ENCODE assay signal across 8 cellular contexts in the genomic region with DNA sequence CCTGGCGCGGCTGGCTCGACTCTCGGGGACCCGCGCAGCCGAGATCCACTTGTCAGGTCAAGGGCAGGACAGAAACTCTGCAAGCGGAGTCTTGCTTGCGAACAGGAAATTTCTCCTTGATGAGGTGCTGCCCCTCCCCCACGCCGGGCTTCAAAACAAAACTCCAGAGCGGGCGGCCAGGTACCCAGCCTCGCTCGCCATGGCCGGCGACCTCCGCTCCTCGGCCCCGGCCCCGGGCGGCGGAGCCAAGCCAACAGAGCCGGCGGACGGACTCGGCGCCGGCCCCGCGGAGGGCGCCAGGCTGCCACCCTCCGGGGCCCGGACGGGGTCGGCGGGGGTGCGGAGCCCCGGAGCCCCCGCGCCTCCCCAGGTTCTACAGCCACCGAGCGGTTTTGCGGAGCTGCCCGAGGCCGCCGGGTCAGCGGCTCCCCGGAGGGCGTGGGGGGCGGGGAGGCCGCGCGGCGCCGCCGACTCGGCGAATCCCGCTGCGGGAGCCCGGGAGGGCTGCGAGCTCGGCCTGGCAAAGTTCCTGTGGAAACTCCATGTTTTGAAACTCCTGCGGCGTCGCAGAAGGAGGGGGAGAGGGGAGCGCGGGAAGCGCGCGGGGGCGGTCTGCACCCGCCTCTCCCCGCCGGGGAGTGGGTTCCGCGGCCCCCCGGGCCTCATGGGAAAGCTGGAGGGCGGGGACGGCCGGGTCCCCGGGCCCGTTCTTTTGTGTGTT. TPM values are rescaled to one million over a fixed set of nuclear protein-coding genes. Genes with fewer than 3 reads are reported as not detected.
A peak's percentile ranks its signal among the peaks of the same experiment; 100 is the strongest.
DNase-seq lines count a peak whose midpoint lies in the region; ATAC-seq lines count a peak whose summit lies in the region.

No MANE protein-coding gene starts in this region.

- H3K27ac Mint-ChIP-seq in activated naive CD8-positive, alpha-beta T cell treated with anti-CD3 and anti-CD28 coated beads for 36 hours: no peak overlapping the region

- peaks cover 3% of the 10 kb centered on the region for H3K27me3 Mint-ChIP-seq in activated naive CD8-positive, alpha-beta T cell treated with anti-CD3 and anti-CD28 coated beads for 36 hours

- no peaks in the 10 kb centered on the region for H3K9me3 Mint-ChIP-seq in activated naive CD8-positive, alpha-beta T cell treated with anti-CD3 and anti-CD28 coated beads for 36 hours

- H3K36me3 Mint-ChIP-seq in activated naive CD8-positive, alpha-beta T cell treated with anti-CD3 and anti-CD28 coated beads for 36 hours: no peaks in the 10 kb centered on the region

- H3K4me3 Mint-ChIP-seq in activated naive CD8-positive, alpha-beta T cell treated with anti-CD3 and anti-CD28 coated beads for 36 hours: peak overlapping the region; percentile 51

- peaks cover 8% of the 10 kb centered on the region for H3K4me1 Mint-ChIP-seq in activated naive CD8-positive, alpha-beta T cell treated with anti-CD3 and anti-CD28 coated beads for 36 hours

- peak; percentile 88 for DNase-seq in DMS 273 (lab: John Stamatoyannopoulos, UW; ENCODE audit: unreplicated experiment)
- no peak for DNase-seq in DMS 273 treated with DMSO at 0.1 percent for 48 hours (lab: John Stamatoyannopoulos, UW)
- DNase-seq in LoVo (ENCODE audit: low spot score): peak; percentile 48
- no peak for DNase-seq in activated naive CD8-positive, alpha-beta T cell treated with anti-CD3 and anti-CD28 coated beads for 36 hours
- DNase-seq in skeletal muscle cell (ENCODE audit: low read depth): no peak
- no peak for DNase-seq in T-helper 9 cell

- H3K4me3 ChIP-seq in iPS-11a (ENCODE audit: low read depth, low read length): peak overlapping the region; percentile 33
- peak overlapping the region; percentile 46 for H3K4me3 ChIP-seq in skeletal muscle cell (ENCODE audit: low read depth, low read length)

- no peak for ATAC-seq in HG03565 (IDR thresholded peaks at IDR 0.05; ENCODE audit: unreplicated experiment)

RNA-seq across cellular contexts. Expression of a gene that starts 11.7 kb away (rescaled TPM):
- total RNA-seq in activated naive CD8-positive, alpha-beta T cell treated with anti-CD3 and anti-CD28 coated beads for 36 hours: 10 to 100 TPM; 32.3 to 36.0 TPM

Comparison
In these comparisons a context has a peak if more than half of its experiments do, and no peak if none do; other contexts are left out.
1. DNase-seq: peak in DMS 273 (single experiment) and LoVo (single experiment); none in DMS 273 treated with DMSO at 0.1 percent for 48 hours (single experiment), activated naive CD8-positive, alpha-beta T cell treated with anti-CD3 and anti-CD28 coated beads for 36 hours (single experiment), skeletal muscle cell (single experiment) and T-helper 9 cell (single experiment).